Comparison of ENCODE assay signal across 1 cellular context in genomic region chr10:5659702-5660528, GRCh38.
TF ChIP-seq lines count a peak whose summit lies in the region.

No MANE protein-coding gene starts in this region.

TF ChIP-seq in HepG2, 621 proteins besides CTCF, POLR2A, EP300 and RAD21 (continued from another document and continues in another):
- no peak for TF ChIP-seq GMEB1 (CRISPR knock-in tag; IDR thresholded peaks at IDR 0.05; ENCODE audit: borderline replicate concordance)
- TF ChIP-seq ZNF335 (CRISPR knock-in tag; IDR thresholded peaks at IDR 0.05) = 0 out of 2 replicates have a peak, but pooled peaks have one; percentile 51
- no peak for TF ChIP-seq BRF2 (CRISPR knock-in tag; IDR thresholded peaks at IDR 0.05)
- no peak for TF ChIP-seq CENPX (CRISPR knock-in tag; IDR thresholded peaks at IDR 0.05)
- TF ChIP-seq NRL (CRISPR knock-in tag; IDR thresholded peaks at IDR 0.05; ENCODE audit: borderline replicate concordance) = no peak
- TF ChIP-seq HNRNPH1 (optimal IDR thresholded peaks at IDR 0.05; ENCODE audit: low read depth, low read length) = no peak
- no peak for TF ChIP-seq ZNF329 (CRISPR knock-in tag; IDR thresholded peaks at IDR 0.05; ENCODE audit: low read depth)
- TF ChIP-seq KLF15 (CRISPR knock-in tag; IDR thresholded peaks at IDR 0.05; ENCODE audit: borderline replicate concordance) = no peak
- TF ChIP-seq ZSCAN29 (CRISPR knock-in tag; conservative IDR thresholded peaks at IDR 0.05) = 0 out of 2 replicates have a peak, but pooled peaks have one; percentile 65
- TF ChIP-seq ZNF768 (CRISPR knock-in tag; IDR thresholded peaks at IDR 0.05) = no peak
- TF ChIP-seq NAIF1 (CRISPR knock-in tag; IDR thresholded peaks at IDR 0.05; ENCODE audit: borderline replicate concordance) = no peak
- TF ChIP-seq ZBTB8A (CRISPR knock-in tag; IDR thresholded peaks at IDR 0.05; ENCODE audit: borderline replicate concordance, low read depth) = no peak
- TF ChIP-seq TERF1 (CRISPR knock-in tag; IDR thresholded peaks at IDR 0.05) = no peak
- no peak for TF ChIP-seq SRSF4 (IDR thresholded peaks at IDR 0.05; ENCODE audit: low read depth, low read length, poor library complexity, severe bottlenecking)
- TF ChIP-seq ZNF121 (CRISPR knock-in tag; IDR thresholded peaks at IDR 0.05) = 0 out of 2 replicates have a peak, but pooled peaks have one; percentile 21
- TF ChIP-seq HOXA7 (CRISPR knock-in tag; IDR thresholded peaks at IDR 0.05) = no peak
- peak; percentile 44; the same call in 1 of the 2 replicates for TF ChIP-seq KDM5B (CRISPR knock-in tag; IDR thresholded peaks at IDR 0.05; ENCODE audit: borderline replicate concordance)
- 0 out of 2 replicates have a peak, but pooled peaks have one; percentile 10 for TF ChIP-seq BCL3 (CRISPR knock-in tag; IDR thresholded peaks at IDR 0.05)
- TF ChIP-seq NPAS2 (CRISPR knock-in tag; IDR thresholded peaks at IDR 0.05; ENCODE audit: borderline replicate concordance) = no peak
- TF ChIP-seq ADNP (CRISPR knock-in tag; IDR thresholded peaks at IDR 0.05) = no peak
- TF ChIP-seq ZBTB44 (CRISPR knock-in tag; IDR thresholded peaks at IDR 0.05) = no peak
- TF ChIP-seq DR1 (CRISPR knock-in tag; IDR thresholded peaks at IDR 0.05) = peak; percentile 37; the same call in 1 of the 2 replicates
- no peak for TF ChIP-seq HDAC6 (IDR thresholded peaks at IDR 0.05; ENCODE audit: low read depth, low read length)
- TF ChIP-seq ZNF124 (CRISPR knock-in tag; IDR thresholded peaks at IDR 0.05) = peak; percentile 66; the same call in 1 of the 2 replicates
- peak; percentile 92 for TF ChIP-seq SAP130 (CRISPR knock-in tag; IDR thresholded peaks at IDR 0.05; ENCODE audit: low read depth)
- TF ChIP-seq PRMT3 (CRISPR knock-in tag; IDR thresholded peaks at IDR 0.05; ENCODE audit: borderline replicate concordance, low read depth) = no peak; the same call in 1 of the 2 replicates
- no peak for TF ChIP-seq ZNF678 (CRISPR knock-in tag; IDR thresholded peaks at IDR 0.05)
- 0 out of 2 replicates have a peak, but pooled peaks have one; percentile 53 for TF ChIP-seq MTERF4 (CRISPR knock-in tag; IDR thresholded peaks at IDR 0.05)
- TF ChIP-seq SIX1 (CRISPR knock-in tag; IDR thresholded peaks at IDR 0.05; ENCODE audit: borderline replicate concordance) = no peak
- TF ChIP-seq RFX3 (CRISPR knock-in tag; IDR thresholded peaks at IDR 0.05) = no peak
- no peak for TF ChIP-seq ZNF549 (CRISPR knock-in tag; IDR thresholded peaks at IDR 0.05)
- peak in 1 of 2 experiments; percentile 65; a peak in 2 of 4 replicates for TF ChIP-seq KLF16 (CRISPR knock-in tag; IDR thresholded peaks at IDR 0.05)
- TF ChIP-seq IRF2 (CRISPR knock-in tag; IDR thresholded peaks at IDR 0.05) = no peak; the same call in 1 of the 2 replicates
- TF ChIP-seq ZFY (CRISPR knock-in tag; IDR thresholded peaks at IDR 0.05) = peak; percentile 21; the same call in 1 of the 2 replicates
- no peak for TF ChIP-seq EHMT2 (IDR thresholded peaks at IDR 0.05; ENCODE audit: borderline replicate concordance, low read depth, low read length)
- TF ChIP-seq ZNF703 (CRISPR knock-in tag; IDR thresholded peaks at IDR 0.05; ENCODE audit: borderline replicate concordance) = no peak
- TF ChIP-seq TRIM22 (IDR thresholded peaks at IDR 0.05) = no peak
- no peak for TF ChIP-seq ZNF333 (CRISPR knock-in tag; IDR thresholded peaks at IDR 0.05; ENCODE audit: borderline replicate concordance)
- TF ChIP-seq RBM22 (optimal IDR thresholded peaks at IDR 0.05; ENCODE audit: low read length) = no peak
- TF ChIP-seq ZNF629 (CRISPR knock-in tag; conservative IDR thresholded peaks at IDR 0.05) = no peak
- no peak; the same call in 1 of the 2 replicates for TF ChIP-seq SMARCE1 (IDR thresholded peaks at IDR 0.05; ENCODE audit: borderline replicate concordance)
- no peak for TF ChIP-seq SOX6 (IDR thresholded peaks at IDR 0.05)
- TF ChIP-seq SOX6 (CRISPR knock-in tag; IDR thresholded peaks at IDR 0.05) = peak; percentile 87
- TF ChIP-seq ZBTB42 (CRISPR knock-in tag; IDR thresholded peaks at IDR 0.05) = no peak
- TF ChIP-seq XRCC5 (optimal IDR thresholded peaks at IDR 0.05; ENCODE audit: low read length) = no peak
- peak; percentile 95 for TF ChIP-seq FOXK2 (IDR thresholded peaks at IDR 0.05)
- peak; percentile 59; the same call in 1 of the 2 replicates for TF ChIP-seq ATF7 (IDR thresholded peaks at IDR 0.05)
- peak; percentile 67 for TF ChIP-seq ATF7 (CRISPR knock-in tag; IDR thresholded peaks at IDR 0.05)
- peak; percentile 12; the same call in 1 of the 2 replicates for TF ChIP-seq ARID3A (IDR thresholded peaks at IDR 0.05; ENCODE audit: low read depth, low read length)
- TF ChIP-seq POGZ (CRISPR knock-in tag; IDR thresholded peaks at IDR 0.05) = peak; percentile 83
- peak; percentile 86 for TF ChIP-seq HDAC1 (CRISPR knock-in tag; IDR thresholded peaks at IDR 0.05)
- TF ChIP-seq ZSCAN31 (CRISPR knock-in tag; IDR thresholded peaks at IDR 0.05; ENCODE audit: low read depth) = no peak; the same call in 1 of the 2 replicates
- TF ChIP-seq ZNF784 (CRISPR knock-in tag; IDR thresholded peaks at IDR 0.05; ENCODE audit: borderline replicate concordance) = no peak
- TF ChIP-seq ZNF17 (CRISPR knock-in tag; IDR thresholded peaks at IDR 0.05) = no peak
- 0 out of 2 replicates have a peak, but pooled peaks have one; percentile 22 for TF ChIP-seq ZBTB7A (CRISPR knock-in tag; IDR thresholded peaks at IDR 0.05)
- peak; percentile 59 for TF ChIP-seq NCOA2 (CRISPR knock-in tag; IDR thresholded peaks at IDR 0.05)
- peak; percentile 54; the same call in 1 of the 2 replicates for TF ChIP-seq ZNF589 (CRISPR knock-in tag; conservative IDR thresholded peaks at IDR 0.05)
- no peak for TF ChIP-seq MAFG (CRISPR knock-in tag; IDR thresholded peaks at IDR 0.05)
- no peak; the same call in 1 of the 2 replicates for TF ChIP-seq YEATS4 (CRISPR knock-in tag; IDR thresholded peaks at IDR 0.05; ENCODE audit: borderline replicate concordance)
- TF ChIP-seq LBX2 (CRISPR knock-in tag; IDR thresholded peaks at IDR 0.05; ENCODE audit: borderline replicate concordance) = no peak
- peak; percentile 58; the same call in 1 of the 2 replicates for TF ChIP-seq PITX1 (CRISPR knock-in tag; IDR thresholded peaks at IDR 0.05)
- TF ChIP-seq ZNF660 (CRISPR knock-in tag; IDR thresholded peaks at IDR 0.05; ENCODE audit: borderline replicate concordance, low read depth) = no peak
- no peak for TF ChIP-seq TOPORS (CRISPR knock-in tag; IDR thresholded peaks at IDR 0.05)
- no peak for TF ChIP-seq NKX3-1 (CRISPR knock-in tag; IDR thresholded peaks at IDR 0.05)
- TF ChIP-seq ZNF382 (CRISPR knock-in tag; IDR thresholded peaks at IDR 0.05; ENCODE audit: borderline replicate concordance) = no peak
- no peak for TF ChIP-seq TEF (CRISPR knock-in tag; IDR thresholded peaks at IDR 0.05)
